In the genomic region with DNA sequence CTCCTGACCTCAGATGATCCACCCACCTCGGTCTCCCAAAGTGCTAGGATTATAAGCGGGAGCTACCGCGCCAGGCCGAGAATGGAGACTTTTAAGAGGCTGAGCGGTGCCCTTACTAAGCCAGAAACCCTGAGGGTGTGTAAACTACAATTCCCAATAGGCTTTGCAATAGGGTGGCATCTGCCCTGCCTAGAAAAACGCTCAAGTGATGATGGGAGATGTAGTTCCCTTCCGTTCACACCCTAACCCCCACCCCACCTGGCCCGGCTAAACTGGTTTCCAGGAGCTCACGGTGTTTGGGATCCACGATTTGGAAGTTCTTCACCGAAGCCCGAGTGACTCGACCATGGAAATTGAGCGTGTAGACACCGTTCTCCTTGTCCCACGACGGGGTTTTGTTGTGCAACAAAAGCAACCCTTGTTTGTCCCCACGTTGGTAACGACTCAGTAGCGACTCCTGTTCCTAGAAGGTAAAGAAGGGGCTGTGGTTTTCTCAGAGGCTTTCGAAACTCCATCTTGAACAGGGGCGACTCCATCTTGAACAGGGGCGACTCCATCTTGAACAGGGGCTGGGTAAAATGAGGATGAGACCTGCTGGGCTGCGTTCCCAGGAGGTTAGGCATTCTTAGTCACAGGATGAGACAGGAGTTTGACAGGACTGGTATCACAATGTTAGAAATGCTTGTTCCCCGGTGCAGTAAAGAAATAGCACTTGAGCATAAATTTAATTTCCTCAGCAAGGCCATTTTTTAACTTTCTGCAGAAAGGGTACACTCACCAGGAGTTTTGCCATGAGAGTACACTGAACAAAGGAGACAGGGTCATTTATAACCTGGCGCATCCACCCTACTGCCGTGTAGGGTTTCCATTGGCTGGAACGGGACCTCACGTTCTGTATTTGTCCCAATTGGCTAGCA, we compare ENCODE assay signal across 9 cellular contexts. TPM values are rescaled to one million over a fixed set of nuclear protein-coding genes. Genes with fewer than 3 reads are reported as not detected.
DNase-seq lines count a peak whose midpoint lies in the region; ATAC-seq, FAIRE-seq and TF ChIP-seq lines count a peak whose summit lies in the region.
"Had no signal": no experiment of that assay in that cellular context is flagged by ENCODE, and none has a peak within 500 bp of the region (broad histone marks: within the 10 kb centered on the region; RNA-seq: fewer than 3 reads in every experiment).

No MANE protein-coding gene starts in this region.

- no peak for TF ChIP-seq CTCF in DOHH2 (IDR thresholded peaks at IDR 0.05; ENCODE audit: low read depth, low read length, poor library complexity, severe bottlenecking)
- TF ChIP-seq CTCF in GM12878 (IDR thresholded peaks at IDR 0.05 in 2 of 3, conservative IDR thresholded peaks at IDR 0.05 in 1 of 3; ENCODE audit: control insufficient read depth in 2 of 3, extremely low read depth in 1 of 3, insufficient read depth in 1 of 3, low read depth in 3 of 3, low read length in 3 of 3), result no peak
- no peak for TF ChIP-seq CTCF in natural killer cell (IDR thresholded peaks at IDR 0.05)

- no peak overlapping the region for H3K4me3 ChIP-seq in DOHH2 (ENCODE audit: low read length)
- no peak overlapping the region for H3K4me3 ChIP-seq in GM12878
- H3K4me3 ChIP-seq: ovary had no signal

- intact Hi-C loops in GM12878 (cut with micrococcal nuclease; ENCODE audit: unreplicated experiment), result no loop called here
- intact Hi-C loops in natural killer cell (cut with micrococcal nuclease), result no loop called here

- H3F3A ChIP-seq in DOHH2 (ENCODE audit: control insufficient read depth, insufficient read depth), result peaks cover 33% of the 10 kb centered on the region

- H3K4me2 ChIP-seq in DOHH2 (ENCODE audit: low read length), result peak overlapping the region; percentile 37; the same call in 1 of the 2 replicates
- H3K4me2 ChIP-seq in GM12878 (ENCODE audit: control insufficient read depth, insufficient read depth), result no peak overlapping the region

- DNase-seq in GM12878 (ENCODE audit: low read depth, low spot score) (no peak), natural killer cell (peak; percentile 39), GDM1 (lab: John Stamatoyannopoulos, UW) (no peak)
- DNase-seq in activated CD8-positive, alpha-beta memory T cell treated with anti-CD3 and anti-CD28 coated beads, Interleukin-2, amount 50 U/mL, for 48 hours, result no peak
- no peak for DNase-seq in activated effector memory CD4-positive, alpha-beta T cell treated with anti-CD3 and anti-CD28 coated beads, Interleukin-2, amount 50 U/mL, for 16 hours

- H3K36me3 ChIP-seq in DOHH2 (ENCODE audit: control insufficient read depth, low read length), result peaks cover 22% of the 10 kb centered on the region
- H3K36me3 ChIP-seq in GM12878 (ENCODE audit: control insufficient read depth in 2 of 2, insufficient read depth in 2 of 2, low read length in 1 of 2), result peaks cover 0 to 7% of the 10 kb centered on the region in 2 experiments; a peak in 1 of 4 replicates
- H3K36me3 ChIP-seq: ovary had no signal

- in situ Hi-C loops in GM12878 (cut with MboI), result no loop called here

- H3K9me3 ChIP-seq in DOHH2 (ENCODE audit: control insufficient read depth, insufficient read depth, low read length) (peaks cover 6% of the 10 kb centered on the region), GM12878 (replicated peaks; ENCODE audit: control insufficient read depth, insufficient read depth, low read length) (peaks cover 7% of the 10 kb centered on the region; the same call in 2 of the 3 replicates)
- H3K9me3 ChIP-seq: ovary had no signal

- POLR2A ChIA-PET in GM12878 (lab: Charles Lee), result interaction anchor here (0.7 to 2.1 kb wide), 3 partner anchors 13 to 80 kb away, joined by 4 to 8 read pairs (median 6); a partner anchor contains a TSS

- CTCF ChIA-PET in GM12878 (lab: Yijun Ruan, JAX), result interaction anchor here (0.5 to 0.8 kb wide), 2 partner anchors 38 to 223 kb away, joined by 3 to 4 read pairs; no protein-coding TSS in a partner anchor

- no peak for TF ChIP-seq RAD21 in GM12878 (IDR thresholded peaks at IDR 0.05; ENCODE audit: insufficient read depth, low read depth, low read length)

- H3K9me3 Mint-ChIP-seq in IgD-negative memory B cell, result no peaks in the 10 kb centered on the region
- no peaks in the 10 kb centered on the region for H3K9me3 Mint-ChIP-seq in natural killer cell

- peak overlapping the region in 1 of 4 donors; percentile 74 for H3K4me3 Mint-ChIP-seq in IgD-negative memory B cell
- H3K4me3 Mint-ChIP-seq in natural killer cell, result peak overlapping the region; percentile 59

- peaks cover 14 to 29% (median 25%) of the 10 kb centered on the region in 3 donors for H3K4me1 Mint-ChIP-seq in IgD-negative memory B cell
- peaks cover 0 to 5% of the 10 kb centered on the region in 2 donors for H3K4me1 Mint-ChIP-seq in natural killer cell

- H3K27me3 ChIP-seq in DOHH2 (ENCODE audit: control insufficient read depth, low read length), result no peaks in the 10 kb centered on the region
- no peaks in the 10 kb centered on the region for H3K27me3 ChIP-seq in GM12878 (replicated peaks in 1 of 2; ENCODE audit: control insufficient read depth in 2 of 2, insufficient read depth in 2 of 2, low read length in 1 of 2)
- H3K27me3 ChIP-seq: ovary had no signal

- H3K27me3 Mint-ChIP-seq in IgD-negative memory B cell (no peaks in the 10 kb centered on the region), natural killer cell (ENCODE audit: low read depth in 2 of 2) (no peaks in the 10 kb centered on the region)

- WGBS in GM12878 (ENCODE audit: insufficient coverage, insufficient replicate concordance, low lambda C conversion rate, missing lambda C conversion rate), result 85% methylated on average over 30 of the region's 30 CpGs

- H2AFZ ChIP-seq in GM12878 (ENCODE audit: control insufficient read depth, low read depth, low read length), result no peak overlapping the region

- H3K4me1 ChIP-seq in DOHH2 (ENCODE audit: control insufficient read depth, low read length) (peaks cover 79% of the 10 kb centered on the region), GM12878 (ENCODE audit: control insufficient read depth, insufficient read depth, low read length) (peaks cover 14% of the 10 kb centered on the region)

- BruUV-seq in GM12878 (replicated peaks; lab: Mats Ljungman, UMichigan), result no TSS peak

- peak; percentile 44 for TF ChIP-seq POLR2A in GM12878 (IDR thresholded peaks at IDR 0.05; ENCODE audit: low read depth, low read length)

- H3K27ac ChIP-seq in DOHH2 (ENCODE audit: low read depth, low read length) (peak overlapping the region; percentile 96), GM12878 (ENCODE audit: control insufficient read depth, insufficient read depth) (no peak overlapping the region)
- H3K27ac ChIP-seq: ovary had no signal

- no peaks in the 10 kb centered on the region for H4K20me1 ChIP-seq in DOHH2 (ENCODE audit: control insufficient read depth, insufficient read depth, low read depth, low read length)
- H4K20me1 ChIP-seq in GM12878 (ENCODE audit: control insufficient read depth, insufficient read depth), result no peaks in the 10 kb centered on the region

- SMC1A ChIA-PET in GM12878 (lab: Charles Lee; ENCODE audit: uncharacterized antibody, unreplicated experiment), result interaction anchor here (1.2 kb wide), 1 partner anchor 82 kb away, joined by 3 read pairs; no protein-coding TSS in a partner anchor

- H3K9me2 ChIP-seq in DOHH2 (replicated peaks; ENCODE audit: control insufficient read depth, low read length), result no peaks in the 10 kb centered on the region

- FAIRE-seq in GM12878 (lab: Jason Lieb, UNC), result no peak

- RAD21 ChIA-PET in GM12878 (lab: Charles Lee; ENCODE audit: unreplicated experiment), result interaction anchor here (0.7 kb wide), 1 partner anchor 30 kb away, joined by 3 read pairs; no protein-coding TSS in a partner anchor

- no peak overlapping the region for H3K9ac ChIP-seq in GM12878 (ENCODE audit: control insufficient read depth, insufficient read depth, low read length)

- peak overlapping the region in 2 of 3 donors; percentile 46 to 96 for H3K27ac Mint-ChIP-seq in IgD-negative memory B cell
- peak overlapping the region; percentile 1 to 82 for H3K27ac Mint-ChIP-seq in natural killer cell

- H3K79me2 ChIP-seq in DOHH2 (ENCODE audit: control insufficient read depth, low read length), result peaks cover 14% of the 10 kb centered on the region
- peaks cover 5% of the 10 kb centered on the region for H3K79me2 ChIP-seq in GM12878 (ENCODE audit: control insufficient read depth, insufficient read depth, low read length)

- peaks cover 7% of the 10 kb centered on the region for H3K36me3 Mint-ChIP-seq in IgD-negative memory B cell
- H3K36me3 Mint-ChIP-seq in natural killer cell, result no peaks in the 10 kb centered on the region

- ATAC-seq in GM12878, result peak; percentile 62
- peak; percentile 21 to 57 (median 42) for ATAC-seq in natural killer cell
- ATAC-seq in GM18511 (IDR thresholded peaks at IDR 0.05; ENCODE audit: unreplicated experiment), result no peak

- no peak for TF ChIP-seq EP300 in GM12878 (IDR thresholded peaks at IDR 0.05; ENCODE audit: borderline replicate concordance in 1 of 2, control insufficient read depth in 1 of 2, low read depth in 2 of 2, low read length in 2 of 2)

RNA-seq across cellular contexts. Expression of a gene that starts 9.8 kb away (rescaled TPM):
- 558 TPM for polyA plus RNA-seq in IgD-negative memory B cell
- total RNA-seq in GM12878 (2013; cell fraction: nucleolus; rRNA removed), result 90.5 and 94.5 TPM in 2 replicates
- total RNA-seq in GM12878 (2014; rRNA removed), result 23.9 and 26.3 TPM in 2 replicates
- 21.0 and 22.2 TPM in 2 replicates for total RNA-seq in GM12878 (2014; rRNA removed; fragmentation: Illumina TruSeq; extraction: Trizol)
- total RNA-seq in GM12878 (2021), result 30.0 and 30.6 TPM in 2 replicates
- polyA plus RNA-seq in GM12878 (2011; ENCODE audit: low read depth), result 32.8 TPM
- 18.6 and 19.1 TPM in 2 replicates for polyA plus RNA-seq in GM12878 (2011; rRNA removed)
- polyA plus RNA-seq in GM12878 (2011; cell fraction: cytosol; rRNA removed), result 16.9 and 21.8 TPM in 2 replicates
- polyA plus RNA-seq in GM12878 (2011; cell fraction: nucleus; rRNA removed), result 34.4 and 42.1 TPM in 2 replicates
- polyA plus RNA-seq in GM12878 (2012), result 64.8 and 69.0 TPM in 2 replicates
- polyA plus RNA-seq in GM12878 (2014; fragmentation: Illumina TruSeq; extraction: Trizol), result 28.0 and 29.9 TPM in 2 replicates
- polyA plus RNA-seq in GM12878 (2014; fragmentation: Nextera tagmentation; extraction: Ambion mirVana), result under 1 TPM; 0.68 to 0.90 TPM
- polyA plus RNA-seq in GM12878 (2014; rRNA removed), result 28.5 and 29.0 TPM in 2 replicates
- polyA plus RNA-seq in GM12878 (2016; fragmentation: Nextera tagmentation; extraction: Ambion mirVana), result 10 to 100 TPM; 44.1 to 50.8 TPM
- 11.3 and 16.8 TPM in 2 replicates for polyA minus RNA-seq in GM12878 (2011; rRNA and poly(A)+ RNA removed)
- polyA minus RNA-seq in GM12878 (2011; cell fraction: cytosol; rRNA and poly(A)+ RNA removed), result 7.4 and 12.2 TPM in 2 replicates
- polyA minus RNA-seq in GM12878 (2011; cell fraction: nucleus; rRNA and poly(A)+ RNA removed), result 19.8 and 24.3 TPM in 2 replicates
- total RNA-seq in natural killer cell, result 1,000 to 10,000 TPM in 2 of 3 donors, 100 to 1,000 TPM in 1; 942 to 1,308 (median 1,174) TPM

RNA-seq across cellular contexts. Expression of a gene that starts 13.6 kb away (rescaled TPM):
- polyA plus RNA-seq in IgD-negative memory B cell, result 3.2 TPM
- 1.8 and 2.3 TPM in 2 replicates for total RNA-seq in GM12878 (2013; cell fraction: nucleolus; rRNA removed)
- total RNA-seq in GM12878 (2014; rRNA removed), result 5.0 and 7.5 TPM in 2 replicates
- total RNA-seq in GM12878 (2014; rRNA removed; fragmentation: Illumina TruSeq; extraction: Trizol), result 3.1 and 3.3 TPM in 2 replicates
- 6.5 and 7.1 TPM in 2 replicates for total RNA-seq in GM12878 (2021)
- 4.3 TPM for polyA plus RNA-seq in GM12878 (2011; ENCODE audit: low read depth)
- polyA plus RNA-seq in GM12878 (2011; rRNA removed), result 1.9 and 2.3 TPM in 2 replicates
- polyA plus RNA-seq in GM12878 (2011; cell fraction: cytosol; rRNA removed), result 2.1 and 2.8 TPM in 2 replicates
- polyA plus RNA-seq in GM12878 (2011; cell fraction: nucleus; rRNA removed), result 1.7 and 3.2 TPM in 2 replicates
- 13.4 and 14.8 TPM in 2 replicates for polyA plus RNA-seq in GM12878 (2012)
- polyA plus RNA-seq in GM12878 (2014; fragmentation: Illumina TruSeq; extraction: Trizol), result 1.5 and 3.5 TPM in 2 replicates
- under 1 TPM in 1 of 2 experiments, not detected in 1; 0.13 TPM for polyA plus RNA-seq in GM12878 (2014; fragmentation: Nextera tagmentation; extraction: Ambion mirVana)
- polyA plus RNA-seq in GM12878 (2014; rRNA removed), result 5.4 and 6.4 TPM in 2 replicates
- 10 to 100 TPM in 1 of 2 experiments, 1 to 10 TPM in 1; 7.8 to 10.0 TPM for polyA plus RNA-seq in GM12878 (2016; fragmentation: Nextera tagmentation; extraction: Ambion mirVana)
- 0.66 and 0.82 TPM in 2 replicates for polyA minus RNA-seq in GM12878 (2011; rRNA and poly(A)+ RNA removed)
- polyA minus RNA-seq in GM12878 (2011; cell fraction: cytosol; rRNA and poly(A)+ RNA removed), result 1.4 TPM in 1 of 2 replicates, not detected in the other
- polyA minus RNA-seq in GM12878 (2011; cell fraction: nucleus; rRNA and poly(A)+ RNA removed), result 0.36 and 1.4 TPM in 2 replicates
- 1 to 10 TPM; 2.5 to 6.5 (median 5.2) TPM for total RNA-seq in natural killer cell

RNA-seq across cellular contexts. Expression of a gene that starts 16.5 kb away (rescaled TPM):
- polyA plus RNA-seq in IgD-negative memory B cell (not detected), GM12878 (2011; rRNA removed) (0.26 and 0.45 TPM in 2 replicates), GM12878 (2014; fragmentation: Illumina TruSeq; extraction: Trizol) (0.31 and 0.57 TPM in 2 replicates), GM12878 (2014; fragmentation: Nextera tagmentation; extraction: Ambion mirVana) (under 1 TPM in 1 of 2 experiments, not detected in 1; 0.62 TPM), GM12878 (2014; rRNA removed) (0.69 and 1.5 TPM in 2 replicates), GM12878 (2016; fragmentation: Nextera tagmentation; extraction: Ambion mirVana) (under 1 TPM; 0.17 to 0.18 TPM)
- total RNA-seq in GM12878 (2013; cell fraction: nucleolus; rRNA removed), result 0.64 and 1.1 TPM in 2 replicates
- total RNA-seq in GM12878 (2014; rRNA removed) (0.49 and 0.56 TPM in 2 replicates), GM12878 (2014; rRNA removed; fragmentation: Illumina TruSeq; extraction: Trizol) (0.14 and 0.22 TPM in 2 replicates), GM12878 (2021) (0.82 and 1.2 TPM in 2 replicates), natural killer cell (not detected)
- polyA plus RNA-seq in GM12878 (2011; ENCODE audit: low read depth), result 0.28 TPM
- 0.28 and 0.51 TPM in 2 replicates for polyA plus RNA-seq in GM12878 (2011; cell fraction: cytosol; rRNA removed)
- polyA plus RNA-seq in GM12878 (2011; cell fraction: nucleus; rRNA removed), result 0.19 and 0.40 TPM in 2 replicates
- polyA plus RNA-seq in GM12878 (2012), result 0.70 and 0.84 TPM in 2 replicates
- polyA minus RNA-seq in GM12878 (2011; rRNA and poly(A)+ RNA removed), result 0.15 and 0.52 TPM in 2 replicates
- polyA minus RNA-seq in GM12878 (2011; cell fraction: cytosol; rRNA and poly(A)+ RNA removed), result not detected in 2 replicates
- 0.12 TPM in 1 of 2 replicates, not detected in the other for polyA minus RNA-seq in GM12878 (2011; cell fraction: nucleus; rRNA and poly(A)+ RNA removed)

RNA-seq across cellular contexts. Expression of a gene that starts 18.1 kb away (rescaled TPM):
- polyA plus RNA-seq in IgD-negative memory B cell, result 103 TPM
- 118 and 121 TPM in 2 replicates for total RNA-seq in GM12878 (2013; cell fraction: nucleolus; rRNA removed)
- 41.8 and 48.6 TPM in 2 replicates for total RNA-seq in GM12878 (2014; rRNA removed)
- total RNA-seq in GM12878 (2014; rRNA removed; fragmentation: Illumina TruSeq; extraction: Trizol), result 31.7 and 33.0 TPM in 2 replicates
- total RNA-seq in GM12878 (2021), result 80.2 and 82.4 TPM in 2 replicates
- polyA plus RNA-seq in GM12878 (2011; ENCODE audit: low read depth), result 41.2 TPM
- polyA plus RNA-seq in GM12878 (2011; rRNA removed), result 19.3 and 40.3 TPM in 2 replicates
- 53.1 and 63.0 TPM in 2 replicates for polyA plus RNA-seq in GM12878 (2011; cell fraction: cytosol; rRNA removed)
- 77.6 and 86.5 TPM in 2 replicates for polyA plus RNA-seq in GM12878 (2011; cell fraction: nucleus; rRNA removed)
- 97.8 and 107 TPM in 2 replicates for polyA plus RNA-seq in GM12878 (2012)
- 13.9 and 32.5 TPM in 2 replicates for polyA plus RNA-seq in GM12878 (2014; fragmentation: Illumina TruSeq; extraction: Trizol)
- 1 to 10 TPM; 1.8 to 3.2 TPM for polyA plus RNA-seq in GM12878 (2014; fragmentation: Nextera tagmentation; extraction: Ambion mirVana)
- 77.7 and 94.2 TPM in 2 replicates for polyA plus RNA-seq in GM12878 (2014; rRNA removed)
- 100 to 1,000 TPM; 112 TPM for polyA plus RNA-seq in GM12878 (2016; fragmentation: Nextera tagmentation; extraction: Ambion mirVana)
- 14.6 and 32.7 TPM in 2 replicates for polyA minus RNA-seq in GM12878 (2011; rRNA and poly(A)+ RNA removed)
- 16.6 and 18.4 TPM in 2 replicates for polyA minus RNA-seq in GM12878 (2011; cell fraction: cytosol; rRNA and poly(A)+ RNA removed)
- polyA minus RNA-seq in GM12878 (2011; cell fraction: nucleus; rRNA and poly(A)+ RNA removed), result 15.7 and 20.2 TPM in 2 replicates
- total RNA-seq in natural killer cell, result 100 to 1,000 TPM; 163 to 192 (median 171) TPM

RNA-seq across cellular contexts. Expression of a gene that starts 45.7 kb away (rescaled TPM):
- polyA plus RNA-seq in IgD-negative memory B cell (1.2 TPM), GM12878 (2011; rRNA removed) (1.6 and 4.1 TPM in 2 replicates), GM12878 (2014; fragmentation: Illumina TruSeq; extraction: Trizol) (0.31 TPM in 1 of 2 replicates, not detected in the other), GM12878 (2014; fragmentation: Nextera tagmentation; extraction: Ambion mirVana) (under 1 TPM; 0.21 to 0.26 TPM), GM12878 (2014; rRNA removed) (1.4 and 2.1 TPM in 2 replicates), GM12878 (2016; fragmentation: Nextera tagmentation; extraction: Ambion mirVana) (1 to 10 TPM in 1 of 2 experiments, under 1 TPM in 1; 0.87 to 1.3 TPM)
- total RNA-seq in GM12878 (2013; cell fraction: nucleolus; rRNA removed), result 7.2 and 8.7 TPM in 2 replicates
- total RNA-seq in GM12878 (2014; rRNA removed) (0.28 and 0.98 TPM in 2 replicates), GM12878 (2014; rRNA removed; fragmentation: Illumina TruSeq; extraction: Trizol) (0.36 and 0.46 TPM in 2 replicates), GM12878 (2021) (1.4 TPM in 2 replicates), natural killer cell (under 1 TPM in 1 of 3 donors, not detected in 2; 0.75 TPM)
- polyA plus RNA-seq in GM12878 (2011; ENCODE audit: low read depth), result 3.9 TPM
- polyA plus RNA-seq in GM12878 (2011; cell fraction: cytosol; rRNA removed), result 5.3 and 6.6 TPM in 2 replicates
- polyA plus RNA-seq in GM12878 (2011; cell fraction: nucleus; rRNA removed), result 4.7 and 7.2 TPM in 2 replicates
- polyA plus RNA-seq in GM12878 (2012), result 7.3 and 8.0 TPM in 2 replicates
- 0.73 and 2.9 TPM in 2 replicates for polyA minus RNA-seq in GM12878 (2011; rRNA and poly(A)+ RNA removed)
- polyA minus RNA-seq in GM12878 (2011; cell fraction: cytosol; rRNA and poly(A)+ RNA removed), result not detected in 2 replicates
- polyA minus RNA-seq in GM12878 (2011; cell fraction: nucleus; rRNA and poly(A)+ RNA removed), result 0.97 and 1.1 TPM in 2 replicates

Comparison
In these comparisons a context has a peak if more than half of its experiments do, and no peak if none do; other contexts are left out.
1. RNA of a gene that starts 9.8 kb away (total RNA-seq): 942 to 1,308 TPM in natural killer cell; 21.0 to 94.5 TPM in GM12878; every median in the first group is over 4 times any median in the second.